In the genomic region with DNA sequence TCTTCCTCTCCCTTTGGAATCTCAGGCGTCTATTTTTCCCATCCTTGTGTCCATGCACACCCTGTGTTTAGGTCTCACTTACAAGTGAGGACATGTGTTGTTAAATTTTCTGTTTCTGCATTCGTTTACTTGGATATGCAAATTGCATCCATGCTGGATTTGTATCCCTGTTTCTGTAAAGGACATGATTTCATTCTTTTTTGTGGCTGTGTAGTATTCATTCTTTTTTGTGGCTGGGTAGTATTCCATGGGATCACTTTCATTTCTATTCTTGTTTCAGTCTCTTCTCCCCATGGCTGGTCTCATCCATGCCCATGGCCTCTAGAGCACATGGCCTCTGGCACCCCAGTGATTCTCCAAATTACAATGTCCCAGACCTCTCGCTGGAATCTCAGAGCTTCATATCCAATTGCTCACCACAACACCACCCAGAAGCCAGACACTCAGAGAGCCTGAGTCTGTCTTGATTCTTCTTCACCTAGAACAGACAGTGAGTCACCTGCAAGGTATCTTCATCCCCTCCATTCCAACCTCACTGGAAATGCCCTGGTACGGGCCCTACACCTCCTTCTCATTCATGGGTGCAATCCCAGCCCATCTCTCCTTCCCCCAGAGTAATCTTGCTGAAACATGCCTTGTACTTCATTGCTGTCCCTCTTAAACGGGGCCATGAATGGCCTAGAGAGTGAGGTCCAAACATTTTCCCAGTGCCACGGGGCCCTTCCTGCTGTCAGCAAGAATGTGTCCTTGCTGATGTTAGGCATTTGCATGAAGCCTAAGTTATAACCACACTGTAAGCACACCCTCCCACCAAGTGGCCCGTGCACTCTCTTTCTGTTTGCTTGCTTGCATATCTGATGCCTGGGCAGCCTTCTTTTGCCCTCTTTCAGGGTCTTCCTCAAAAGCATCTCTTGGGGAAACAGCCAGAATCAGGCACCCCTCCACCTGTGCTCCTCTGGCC, we compare ENCODE assay signal across 21 cellular contexts.
DNase-seq lines count a peak whose midpoint lies in the region; ATAC-seq, FAIRE-seq and TF ChIP-seq lines count a peak whose summit lies in the region.
"Had no signal": no experiment of that assay in that cellular context is flagged by ENCODE, and none has a peak within 500 bp of the region (broad histone marks: within the 10 kb centered on the region; RNA-seq: fewer than 3 reads in every experiment).

No MANE protein-coding gene starts in this region.

- H3K4ac ChIP-seq in neuronal stem cell (ENCODE audit: low read length): no peak overlapping the region

- H3K4me3 Mint-ChIP-seq in glutamatergic neuron (ENCODE audit: unreplicated experiment): peak overlapping the region; percentile 22
- no peak overlapping the region for H3K4me3 Mint-ChIP-seq in stimulated activated effector memory CD8-positive, alpha-beta T cell treated with anti-CD3 and anti-CD28 coated beads, Interleukin-12 subunit alpha, Interleukin-12 subunit beta, amount 100 ng/mL, for 72 hours
- H3K4me3 Mint-ChIP-seq in nephron progenitor cell: no peak overlapping the region
- H3K4me3 Mint-ChIP-seq: CD4-positive, alpha-beta memory T cell; GM23338 had no signal

- H3K36me3 ChIP-seq in HEK293 (ENCODE audit: control insufficient read depth in 2 of 2, insufficient read depth in 1 of 2, low read length in 2 of 2) (no peaks in the 10 kb centered on the region; a peak in 1 of 3 replicates), neuronal stem cell (replicated peaks in 1 of 2; ENCODE audit: control insufficient read depth in 2 of 2, insufficient read depth in 2 of 2, low read length in 2 of 2) (no peaks in the 10 kb centered on the region)
- H3K36me3 ChIP-seq: HAP-1 had no signal

- no peak overlapping the region for H3K4me2 ChIP-seq in A549
- H3K4me2 ChIP-seq in neuronal stem cell (ENCODE audit: insufficient read depth, low read length, poor library complexity, severe bottlenecking): no peak overlapping the region
- H3K4me2 ChIP-seq: GM23338 had no signal

- no peak overlapping the region for H2BK12ac ChIP-seq in neuronal stem cell (ENCODE audit: low read length)

- no peak overlapping the region for H2AK5ac ChIP-seq in neuronal stem cell (ENCODE audit: low read depth, low read length)

- 1% methylated on average over 7 of the region's 7 CpGs for WGBS in A549 (ENCODE audit: missing lambda C conversion rate)
- no CpG with 5 or more reads among the region's 7 CpGs for WGBS in neuronal stem cell (ENCODE audit: extremely low coverage in 2 of 2, insufficient read length in 2 of 2, insufficient replicate concordance in 1 of 2), 2 donors

- TF ChIP-seq EP300 in A549 (IDR thresholded peaks at IDR 0.05): no peak

- H3K4me1 Mint-ChIP-seq in glutamatergic neuron (ENCODE audit: low read depth, unreplicated experiment): no peaks in the 10 kb centered on the region
- H3K4me1 Mint-ChIP-seq in stimulated activated effector memory CD8-positive, alpha-beta T cell treated with anti-CD3 and anti-CD28 coated beads, Interleukin-12 subunit alpha, Interleukin-12 subunit beta, amount 100 ng/mL, for 72 hours: no peaks in the 10 kb centered on the region
- H3K4me1 Mint-ChIP-seq in nephron progenitor cell: no peaks in the 10 kb centered on the region
- H3K4me1 Mint-ChIP-seq: CD4-positive, alpha-beta memory T cell; GM23338 had no signal

- H3K79me1 ChIP-seq in neuronal stem cell (ENCODE audit: low read depth, low read length): no peaks in the 10 kb centered on the region

- H2BK15ac ChIP-seq in neuronal stem cell (ENCODE audit: low read length): no peak overlapping the region

- H3K4me3 ChIP-seq in A549 (no peak overlapping the region), HEK293 (ENCODE audit: low read depth, low read length) (no peak overlapping the region), neuronal stem cell (ENCODE audit: low read length in 2 of 2) (no peak overlapping the region)
- H3K4me3 ChIP-seq: GM12878, GM23338, HAP-1 had no signal

- H4K91ac ChIP-seq in neuronal stem cell (ENCODE audit: low read depth, low read length, poor library complexity): no peak overlapping the region

- DNase-seq in A549 (ENCODE audit: low read depth in 1 of 2, low spot score in 1 of 2): no peak
- no peak for DNase-seq in glutamatergic neuron
- DNase-seq in neuronal stem cell (ENCODE audit: low spot score): no peak
- no peak for DNase-seq in stimulated activated effector memory CD8-positive, alpha-beta T cell treated with anti-CD3 and anti-CD28 coated beads, Interleukin-12 subunit alpha, Interleukin-12 subunit beta, amount 100 ng/mL, for 72 hours (ENCODE audit: low spot score in 2 of 2)
- no peak for DNase-seq in stimulated activated naive CD4-positive, alpha-beta T cell treated with Interleukin-2 at 50 U/mL for 16 hours (lab: John Stamatoyannopoulos, UW)
- DNase-seq in nephron progenitor cell: no peak
- no peak for DNase-seq in stimulated activated CD4-positive, alpha-beta T cell treated with anti-CD3 and anti-CD28 coated beads, Interleukin-15, amount 100 ng/mL, for 24 hours
- DNase-seq: 8988T; C1 segment of cervical spinal cord; Caco-2; CD4-positive, alpha-beta memory T cell; DMS 273 treated with DMSO at 0.1 percent for 48 hours; DMS79; EL; GDM1 had no signal

- POLR2A ChIA-PET in A549 (lab: Yijun Ruan, JAX) (no interaction called here), HEK293 (lab: Yijun Ruan, JAX) (no interaction called here)

- CTCF ChIA-PET in A549 (lab: Yijun Ruan, JAX) (no interaction called here), HEK293 (lab: Yijun Ruan, JAX) (no interaction called here)

- H2BK120ac ChIP-seq in neuronal stem cell (ENCODE audit: low read depth, low read length): no peak overlapping the region

- ATAC-seq in A549: no peak
- ATAC-seq in stimulated activated effector memory CD8-positive, alpha-beta T cell treated with anti-CD3 and anti-CD28 coated beads, Interleukin-12 subunit alpha, Interleukin-12 subunit beta, amount 100 ng/mL, for 72 hours: no peak
- ATAC-seq: GM12878, GM23338 had no signal

- H3K27me3 ChIP-seq in neuronal stem cell (ENCODE audit: control insufficient read depth in 3 of 3, insufficient read depth in 3 of 3, low read depth in 1 of 3, low read length in 3 of 3): no peaks in the 10 kb centered on the region

- H3K36me3 Mint-ChIP-seq in glutamatergic neuron (ENCODE audit: unreplicated experiment): peaks cover 4% of the 10 kb centered on the region
- no peaks in the 10 kb centered on the region for H3K36me3 Mint-ChIP-seq in stimulated activated effector memory CD8-positive, alpha-beta T cell treated with anti-CD3 and anti-CD28 coated beads, Interleukin-12 subunit alpha, Interleukin-12 subunit beta, amount 100 ng/mL, for 72 hours
- no peaks in the 10 kb centered on the region for H3K36me3 Mint-ChIP-seq in nephron progenitor cell (ENCODE audit: low read depth)
- H3K36me3 Mint-ChIP-seq: CD4-positive, alpha-beta memory T cell had no signal

- H3K14ac ChIP-seq in neuronal stem cell (ENCODE audit: low read length): peak overlapping the region; percentile 13

- no peak overlapping the region for H2AFZ ChIP-seq in neuronal stem cell (ENCODE audit: low read length)
- H2AFZ ChIP-seq: GM23338 had no signal

- no peak overlapping the region for H4K8ac ChIP-seq in neuronal stem cell (ENCODE audit: low read depth, low read length)

- H3K27ac Mint-ChIP-seq in glutamatergic neuron (ENCODE audit: unreplicated experiment): no peak overlapping the region
- H3K27ac Mint-ChIP-seq in stimulated activated effector memory CD8-positive, alpha-beta T cell treated with anti-CD3 and anti-CD28 coated beads, Interleukin-12 subunit alpha, Interleukin-12 subunit beta, amount 100 ng/mL, for 72 hours: no peak overlapping the region
- no peak overlapping the region for H3K27ac Mint-ChIP-seq in nephron progenitor cell
- H3K27ac Mint-ChIP-seq: CD4-positive, alpha-beta memory T cell; GM23338 had no signal

- no peak for TF ChIP-seq RAD21 in A549 (conservative IDR thresholded peaks at IDR 0.05 in 1 of 2, IDR thresholded peaks at IDR 0.05 in 1 of 2)

- H3K18ac ChIP-seq in neuronal stem cell (ENCODE audit: low read length): peak overlapping the region; percentile 11

- H3K23ac ChIP-seq in neuronal stem cell (ENCODE audit: low read depth, low read length, poor library complexity): no peak overlapping the region

- H2BK5ac ChIP-seq in neuronal stem cell (ENCODE audit: low read length): no peak overlapping the region

- H3K27me3 Mint-ChIP-seq in glutamatergic neuron (ENCODE audit: unreplicated experiment) (no peaks in the 10 kb centered on the region), nephron progenitor cell (ENCODE audit: low read depth, poor library complexity) (peaks cover 21% of the 10 kb centered on the region)

- H3K9me3 ChIP-seq in A549 (peaks cover 5% of the 10 kb centered on the region; the same call in 1 of the 3 replicates), HEK293 (ENCODE audit: control insufficient read depth, insufficient read depth, low read depth, low read length) (no peaks in the 10 kb centered on the region), neuronal stem cell (replicated peaks in 1 of 2; ENCODE audit: control insufficient read depth in 2 of 2, insufficient read depth in 1 of 2, low read depth in 1 of 2, low read length in 2 of 2) (no peaks in the 10 kb centered on the region)
- H3K9me3 ChIP-seq: Caco-2 had no signal

- peak; percentile 54 for FAIRE-seq in A549 (lab: Jason Lieb, UNC)
- FAIRE-seq: D721Med, GM12878, GM19239 had no signal

- no peak for TF ChIP-seq POLR2A in A549 (IDR thresholded peaks at IDR 0.05; ENCODE audit: low read length)

- H3K9me3 Mint-ChIP-seq in glutamatergic neuron (ENCODE audit: unreplicated experiment) (peaks cover 4% of the 10 kb centered on the region), nephron progenitor cell (no peaks in the 10 kb centered on the region)
- peaks cover 3% of the 10 kb centered on the region for H3K9me3 Mint-ChIP-seq in stimulated activated effector memory CD8-positive, alpha-beta T cell treated with anti-CD3 and anti-CD28 coated beads, Interleukin-12 subunit alpha, Interleukin-12 subunit beta, amount 100 ng/mL, for 72 hours
- H3K9me3 Mint-ChIP-seq: GM23338 had no signal

- H3K9ac ChIP-seq in neuronal stem cell (ENCODE audit: low read depth, low read length, poor library complexity): no peak overlapping the region

- TF ChIP-seq CTCF in A549 (IDR thresholded peaks at IDR 0.05) (no peak), HEK293 (tag by site-specific recombination; IDR thresholded peaks at IDR 0.05) (no peak), glutamatergic neuron (IDR thresholded peaks at IDR 0.05; ENCODE audit: partially characterized antibody, unreplicated experiment) (no peak), nephron progenitor cell (IDR thresholded peaks at IDR 0.05) (no peak)

- H3K4me1 ChIP-seq in A549 (no peaks in the 10 kb centered on the region), HEK293 (ENCODE audit: control insufficient read depth, insufficient read depth, low read length) (no peaks in the 10 kb centered on the region), neuronal stem cell (ENCODE audit: control insufficient read depth in 2 of 2, insufficient read depth in 1 of 2, low read depth in 1 of 2, low read length in 2 of 2) (no peaks in the 10 kb centered on the region)
- H3K4me1 ChIP-seq: Caco-2, HAP-1 had no signal

- H3K27ac ChIP-seq in A549 (no peak overlapping the region), HEK293 (ENCODE audit: extremely low read depth, low read depth, low read length) (no peak overlapping the region), neuronal stem cell (replicated peaks; ENCODE audit: low read length) (no peak overlapping the region)

TF ChIP-seq in A549, 52 proteins besides CTCF, POLR2A, EP300 and RAD21 (continues in another document):
- TF ChIP-seq KDM1A (IDR thresholded peaks at IDR 0.05; ENCODE audit: low read depth): no peak
